22 cellular contexts compared by ENCODE assay signal in the genomic region with DNA sequence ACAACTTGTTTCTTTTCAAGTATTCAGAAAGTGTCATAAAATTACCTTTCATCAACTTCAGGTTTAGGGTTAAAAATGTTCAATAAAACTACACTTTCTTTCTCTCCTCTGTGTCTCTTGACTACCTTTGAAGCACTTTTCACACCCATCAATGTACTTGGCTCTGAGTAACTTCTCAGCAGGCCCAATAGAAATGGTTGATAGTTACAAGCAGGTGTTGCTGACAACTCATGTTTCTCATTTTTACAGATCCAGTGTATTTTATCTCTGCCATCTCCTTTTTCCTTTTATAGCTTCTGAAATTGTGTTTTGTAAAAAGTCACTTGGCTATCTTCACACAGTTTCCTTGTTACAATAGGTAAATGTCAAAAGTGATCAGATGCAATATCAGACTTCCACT.
"Had no signal": no experiment of that assay in that cellular context is flagged by ENCODE, and none has a peak within 500 bp of the region (broad histone marks: within the 10 kb centered on the region; RNA-seq: fewer than 3 reads in every experiment).

No MANE protein-coding gene starts in this region.

- ATAC-seq: HepG2 had no signal

- H3K9ac ChIP-seq: KMS-11, SK-N-SH had no signal

- H3K4me2 ChIP-seq: KMS-11, SK-N-SH had no signal

- H3K9me3 ChIP-seq: SK-N-SH had no signal

- FAIRE-seq: HepG2, RCC 7860 had no signal

- H3K27ac ChIP-seq: KMS-11 had no signal

- DNase-seq: IMR-90, Kasumi-1, MV-4-11, NCI-H1048, NCI-H1105, NCI-H1417, NCI-H1436 treated with DMSO at 0.1 percent for 48 hours, NCI-H1694, NCI-H187 treated with DMSO at 0.1 percent for 48 hours, NCI-H2029 treated with DMSO at 0.1 percent for 48 hours, NCI-H2107, NCI-H2227 treated with DMSO at 0.1 percent for 48 hours, NCI-H69, NCI-H774, Right ventricle myocardium superior, RPMI8226, SIG-M5, SK-N-SH, T-helper 1 cell had no signal
